Comparison of ENCODE assay signal across 8 cellular contexts in genomic region chr11:47946682-47947575, GRCh38. TPM values are rescaled to one million over a fixed set of nuclear protein-coding genes. Genes with fewer than 3 reads are reported as not detected.
A peak's percentile ranks its signal among the peaks of the same experiment; 100 is the strongest.
DNase-seq lines count a peak whose midpoint lies in the region; ATAC-seq and TF ChIP-seq lines count a peak whose summit lies in the region.

No MANE protein-coding gene starts in this region.

- no peaks in the 10 kb centered on the region for H3K9me3 Mint-ChIP-seq in activated CD4-positive, alpha-beta T cell treated with anti-CD3 and anti-CD28 coated beads, Interleukin-2, amount 10 ng/mL, durations not matched to agents 7 days and 5 days

- TF ChIP-seq CTCF in AG09319 (IDR thresholded peaks at IDR 0.05; ENCODE audit: low read depth, low read length) (no peak), fibroblast of pulmonary artery (IDR thresholded peaks at IDR 0.05; ENCODE audit: low read length, missing control alignments) (no peak), prostate gland (IDR thresholded peaks at IDR 0.05) (no peak)

- H3K4me1 Mint-ChIP-seq in activated CD4-positive, alpha-beta T cell treated with anti-CD3 and anti-CD28 coated beads, Interleukin-2, amount 10 ng/mL, durations not matched to agents 7 days and 5 days = peaks cover 46% of the 10 kb centered on the region

- intact Hi-C loops in prostate gland (cut with DNase I) = no loop called here

- no peaks in the 10 kb centered on the region for H3K9me3 ChIP-seq in prostate gland

- H3K36me3 ChIP-seq in prostate gland = no peaks in the 10 kb centered on the region

- H3K27me3 Mint-ChIP-seq in activated CD4-positive, alpha-beta T cell treated with anti-CD3 and anti-CD28 coated beads, Interleukin-2, amount 10 ng/mL, durations not matched to agents 7 days and 5 days = peaks cover 2% of the 10 kb centered on the region

- no peaks in the 10 kb centered on the region for H3K36me3 Mint-ChIP-seq in activated CD4-positive, alpha-beta T cell treated with anti-CD3 and anti-CD28 coated beads, Interleukin-2, amount 10 ng/mL, durations not matched to agents 7 days and 5 days (ENCODE audit: low read depth)

- no peak overlapping the region for H3K4me3 Mint-ChIP-seq in activated CD4-positive, alpha-beta T cell treated with anti-CD3 and anti-CD28 coated beads, Interleukin-2, amount 10 ng/mL, durations not matched to agents 7 days and 5 days

- CTCF ChIA-PET in activated CD4-positive, alpha-beta T cell treated with anti-CD3 and anti-CD28 coated beads, Interleukin-2, amount 10 ng/mL, durations not matched to agents 7 days and 5 days (lab: Charles Lee) = interaction anchor here (0.8 to 2.0 kb wide), 7 partner anchors 8 to 161 kb away, joined by 3 to 7 read pairs (median 4); no protein-coding TSS in a partner anchor

- peak; percentile 81 for DNase-seq in AG09319 (ENCODE audit: extremely low read depth, low read depth)
- DNase-seq in HS-5 (ENCODE audit: low read depth) = peak; percentile 94
- no peak for DNase-seq in activated CD4-positive, alpha-beta T cell treated with anti-CD3 and anti-CD28 coated beads, Interleukin-2, amount 10 ng/mL, durations not matched to agents 7 days and 5 days
- DNase-seq in fibroblast of pulmonary artery (ENCODE audit: low read depth) = peak; percentile 96
- DNase-seq in prostate gland (ENCODE audit: low spot score) = peak; percentile 78
- DNase-seq in NCI-H510A treated with DMSO at 0.1 percent for 48 hours (lab: John Stamatoyannopoulos, UW) = no peak

- H3K27ac Mint-ChIP-seq in activated CD4-positive, alpha-beta T cell treated with anti-CD3 and anti-CD28 coated beads, Interleukin-2, amount 10 ng/mL, durations not matched to agents 7 days and 5 days = peak overlapping the region; percentile 2

- H3K4me1 ChIP-seq in prostate gland (replicated peaks) = no peaks in the 10 kb centered on the region

- ATAC-seq in HG03442 (IDR thresholded peaks at IDR 0.05; ENCODE audit: unreplicated experiment) (no peak), GM18519 (IDR thresholded peaks at IDR 0.05; ENCODE audit: low FRiP score, unreplicated experiment) (no peak)

- H3K4me3 ChIP-seq in fibroblast of pulmonary artery (replicated peaks; ENCODE audit: low read depth, low read length) (no peak overlapping the region), prostate gland (no peak overlapping the region)

- 32% methylated on average over 10 of the region's 10 CpGs for WGBS in prostate gland

- H3K27ac ChIP-seq in prostate gland = peak overlapping the region; percentile 6 to 53

- H3K27me3 ChIP-seq in prostate gland (replicated peaks; ENCODE audit: insufficient read depth) = no peaks in the 10 kb centered on the region

- POLR2A ChIA-PET in activated CD4-positive, alpha-beta T cell treated with anti-CD3 and anti-CD28 coated beads, Interleukin-2, amount 10 ng/mL, durations not matched to agents 7 days and 5 days (lab: Charles Lee) = no interaction called here

- TF ChIP-seq POLR2A in prostate gland (IDR thresholded peaks at IDR 0.05) = no peak

RNA-seq across cellular contexts. Expression of gene PTPRJ, which starts 33.4 kb away (rescaled TPM):
- 10 to 100 TPM; 75.2 to 81.3 TPM for total RNA-seq in activated CD4-positive, alpha-beta T cell treated with anti-CD3 and anti-CD28 coated beads, Interleukin-2, amount 10 ng/mL, durations not matched to agents 7 days and 5 days
- 10 to 100 TPM; 24.9 to 48.0 TPM for total RNA-seq in prostate gland

Comparison
In these comparisons a context has a peak if more than half of its experiments do, and no peak if none do; other contexts are left out.
1. DNase-seq: peak in AG09319 (single experiment), HS-5 (single experiment), fibroblast of pulmonary artery (single experiment) and prostate gland (single experiment); none in activated CD4-positive, alpha-beta T cell treated with anti-CD3 and anti-CD28 coated beads, Interleukin-2, amount 10 ng/mL, durations not matched to agents 7 days and 5 days (single experiment) and NCI-H510A treated with DMSO at 0.1 percent for 48 hours (single experiment).